8 cellular contexts compared by ENCODE assay signal in the genomic region with DNA sequence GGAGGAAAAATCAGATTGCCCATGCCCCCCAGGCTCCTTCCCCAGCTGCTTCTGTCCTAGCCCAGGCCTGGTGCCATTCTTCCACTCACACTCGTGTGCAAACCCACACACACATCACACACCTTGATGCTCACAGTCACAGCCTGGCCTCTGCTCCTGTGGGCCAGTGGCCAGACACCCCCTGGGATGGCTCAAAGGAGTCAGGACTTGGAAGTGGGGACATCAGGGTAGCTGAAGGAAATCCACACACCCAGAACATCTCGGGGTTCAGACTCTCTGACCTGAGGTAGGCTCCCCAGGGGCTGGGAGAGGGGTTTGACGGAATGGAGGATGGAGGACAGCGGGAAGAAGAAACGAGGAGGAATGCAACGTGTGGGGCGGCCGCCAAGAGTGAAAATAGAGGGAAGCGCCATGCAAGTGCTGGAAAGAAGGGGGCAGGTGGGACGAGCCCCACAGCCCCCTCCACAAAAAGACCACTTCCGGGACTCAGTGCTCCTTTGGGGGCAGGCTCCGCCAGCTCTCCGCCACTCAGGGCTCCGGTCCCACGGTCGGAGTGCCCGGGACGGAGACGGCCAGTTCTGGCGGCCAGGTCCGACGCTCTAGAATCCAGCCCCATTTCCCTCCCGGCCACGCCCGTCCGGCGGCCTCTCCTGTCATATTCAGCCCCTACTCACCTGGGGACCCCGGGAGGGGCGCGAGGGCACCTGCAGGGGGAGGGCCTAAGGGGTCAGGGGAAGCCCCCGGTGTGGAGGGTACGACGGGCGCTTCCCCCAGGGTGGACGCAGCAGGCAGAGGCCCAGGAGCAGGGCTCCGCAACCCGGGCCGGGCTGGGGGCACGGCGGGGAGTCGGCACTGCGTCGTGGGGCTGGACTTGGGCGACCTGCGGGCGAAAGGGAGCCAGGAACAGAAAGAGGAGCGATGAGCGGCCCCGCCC. TPM values are rescaled to one million over a fixed set of nuclear protein-coding genes. Genes with fewer than 3 reads are reported as not detected.
DNase-seq lines count a peak whose midpoint lies in the region; ATAC-seq and TF ChIP-seq lines count a peak whose summit lies in the region.
"Not testable (repeated sequence)": the region's sequence is repeated elsewhere in the genome, so short reads cannot be mapped to it uniquely, and the experiment has no call there.

No MANE protein-coding gene starts in this region.

- H3K36me3 Mint-ChIP-seq in activated CD8-positive, alpha-beta T cell treated with anti-CD3 and anti-CD28 coated beads, Interleukin-2, amount 10 ng/mL, durations not matched to agents 7 days and 5 days (ENCODE audit: low read depth): not testable (repeated sequence)

- H3K4me3 ChIP-seq in GM12865 (ENCODE audit: low read depth, low read length): peak overlapping the region; percentile 96
- H3K4me3 ChIP-seq in HAP-1: peak overlapping the region; percentile 98
- peak overlapping the region; percentile 91 for H3K4me3 ChIP-seq in Loucy (ENCODE audit: low read length, poor library complexity, severe bottlenecking)
- peak overlapping the region; percentile 73 to 79 for H3K4me3 ChIP-seq in duodenal mucosa (ENCODE audit: low read depth in 1 of 2, low read length in 2 of 2)
- peak overlapping the region; percentile 87 for H3K4me3 ChIP-seq in iPS-18c (ENCODE audit: insufficient read depth, low read depth, low read length)
- peak overlapping the region; percentile 51 to 72 for H3K4me3 ChIP-seq in neutrophil (ENCODE audit: low read depth in 1 of 2, low read length in 1 of 2)
- H3K4me3 ChIP-seq in transverse colon: peak overlapping the region; percentile 63 to 96 (median 64)

- H3K4me1 Mint-ChIP-seq in activated CD8-positive, alpha-beta T cell treated with anti-CD3 and anti-CD28 coated beads, Interleukin-2, amount 10 ng/mL, durations not matched to agents 7 days and 5 days (ENCODE audit: low read depth): peaks cover 12% of the 10 kb centered on the region

- not testable (repeated sequence) for H3K4me1 ChIP-seq in HAP-1; Loucy (ENCODE audit: insufficient read depth, low read length, poor library complexity, severe bottlenecking)
- H3K4me1 ChIP-seq in duodenal mucosa (ENCODE audit: control insufficient read depth in 1 of 2, insufficient read depth in 2 of 2, low read length in 2 of 2) (peaks cover 0 to 14% of the 10 kb centered on the region in 2 donors), neutrophil (ENCODE audit: control insufficient read depth in 1 of 2, insufficient read depth in 1 of 2, low read depth in 1 of 2, low read length in 1 of 2) (peaks cover 5 to 14% of the 10 kb centered on the region in 2 experiments), transverse colon (peaks cover 0 to 12% (median 8%) of the 10 kb centered on the region in 4 donors)

- not testable (repeated sequence) for H3F3A ChIP-seq in Loucy (ENCODE audit: low read depth)

- in situ Hi-C loops in HAP-1 (cut with MboI; ENCODE audit: low sequenced_read_pairs): not testable (repeated sequence)
- in situ Hi-C loops in transverse colon (cut with MboI; ENCODE audit: low pct_ligation_motif_present in 1 of 4, low pct_unique_long_range_greater_than_20kb in 1 of 4, low sequenced_read_pairs in 3 of 4): loop anchor here in 1 of 4 donors (10.0 kb wide), 1 partner anchor 57 kb away; no protein-coding TSS in a partner anchor

- H3K9me3 Mint-ChIP-seq in activated CD8-positive, alpha-beta T cell treated with anti-CD3 and anti-CD28 coated beads, Interleukin-2, amount 10 ng/mL, durations not matched to agents 7 days and 5 days (ENCODE audit: insufficient read depth): not testable (repeated sequence)

- POLR2A ChIA-PET in activated CD8-positive, alpha-beta T cell treated with anti-CD3 and anti-CD28 coated beads, Interleukin-2, amount 10 ng/mL, durations not matched to agents 7 days and 5 days (lab: Charles Lee): interaction anchor here (1.4 kb wide), 1 partner anchor 65 kb away, joined by 3 read pairs; no protein-coding TSS in a partner anchor

- H2AFZ ChIP-seq in Loucy (ENCODE audit: low read length): peak overlapping the region; percentile 99

- WGBS in transverse colon (ENCODE audit: low coverage in 1 of 2), 2 donors: 3 to 7% methylated on average over 4 to 38 of the region's 49 CpGs

- H3K4me3 Mint-ChIP-seq in activated CD8-positive, alpha-beta T cell treated with anti-CD3 and anti-CD28 coated beads, Interleukin-2, amount 10 ng/mL, durations not matched to agents 7 days and 5 days: peak overlapping the region; percentile 79

- not testable (repeated sequence) for H3K79me2 ChIP-seq in Loucy (ENCODE audit: insufficient read depth, low read length)

- H3K9ac ChIP-seq in Loucy (ENCODE audit: low read depth, low read length, poor library complexity, severe bottlenecking) (peak overlapping the region; percentile 73), duodenal mucosa (ENCODE audit: low read depth in 1 of 2, low read length in 2 of 2) (peak overlapping the region; percentile 63 to 70)

- not testable (repeated sequence) for H4K20me1 ChIP-seq in Loucy (ENCODE audit: insufficient read depth, low read length, poor library complexity, severe bottlenecking)

- not testable (repeated sequence) for H3K27ac ChIP-seq in duodenal mucosa (ENCODE audit: low read depth, low read length); neutrophil
- H3K27ac ChIP-seq in transverse colon: peak overlapping the region; percentile 66 to 84 (median 77)

- peak overlapping the region; percentile 63 for H3K27ac Mint-ChIP-seq in activated CD8-positive, alpha-beta T cell treated with anti-CD3 and anti-CD28 coated beads, Interleukin-2, amount 10 ng/mL, durations not matched to agents 7 days and 5 days

- intact Hi-C loops in transverse colon (cut with DNase I; ENCODE audit: low total_unique reads): loop anchor here (10.0 kb wide), 1 partner anchor 67 kb away; no protein-coding TSS in a partner anchor

- not testable (repeated sequence) for H3K9me2 ChIP-seq in Loucy (replicated peaks; ENCODE audit: low read depth, low read length)

- H3K9me3 ChIP-seq in HAP-1: peaks cover 15% of the 10 kb centered on the region; the same call in 1 of the 2 replicates
- H3K9me3 ChIP-seq in Loucy (ENCODE audit: insufficient read depth, low read depth, low read length); duodenal mucosa (ENCODE audit: control insufficient read depth in 1 of 2, low read length in 2 of 2); iPS-18c (ENCODE audit: control insufficient read depth, insufficient read depth, low read length); neutrophil; transverse colon: not testable (repeated sequence)

- DNase-seq in GM12865 (ENCODE audit: low read depth) (peak; percentile 16), HAP-1 (ENCODE audit: low spot score in 2 of 2) (peak in 1 of 2 experiments; percentile 55)
- DNase-seq in activated CD8-positive, alpha-beta T cell treated with anti-CD3 and anti-CD28 coated beads, Interleukin-2, amount 10 ng/mL, durations not matched to agents 7 days and 5 days; transverse colon: not testable (repeated sequence)

- peak; percentile 65 for TF ChIP-seq POLR2A in transverse colon (IDR thresholded peaks at IDR 0.05)

- CTCF ChIA-PET in activated CD8-positive, alpha-beta T cell treated with anti-CD3 and anti-CD28 coated beads, Interleukin-2, amount 10 ng/mL, durations not matched to agents 7 days and 5 days (lab: Charles Lee): interaction anchor here (1.6 to 2.0 kb wide), 2 partner anchors 10 to 64 kb away, joined by 4 to 7 read pairs; no protein-coding TSS in a partner anchor

- not testable (repeated sequence) for ATAC-seq in activated CD8-positive, alpha-beta T cell treated with anti-CD3 and anti-CD28 coated beads, Interleukin-2, amount 10 ng/mL, durations not matched to agents 7 days and 5 days

- peak overlapping the region; percentile 97 for H3K4me2 ChIP-seq in Loucy (ENCODE audit: low read depth, low read length, poor library complexity, severe bottlenecking)

- not testable (repeated sequence) for TF ChIP-seq CTCF in GM12865 (IDR thresholded peaks at IDR 0.05; ENCODE audit: insufficient read depth, low read depth, low read length, missing control alignments); Loucy (conservative IDR thresholded peaks at IDR 0.05; ENCODE audit: low read length); neutrophil (IDR thresholded peaks at IDR 0.05); transverse colon (IDR thresholded peaks at IDR 0.05)

- peaks cover 28% of the 10 kb centered on the region for H3K27me3 Mint-ChIP-seq in activated CD8-positive, alpha-beta T cell treated with anti-CD3 and anti-CD28 coated beads, Interleukin-2, amount 10 ng/mL, durations not matched to agents 7 days and 5 days (ENCODE audit: low read depth)

- not testable (repeated sequence) for TF ChIP-seq EP300 in transverse colon (IDR thresholded peaks at IDR 0.05; ENCODE audit: low read depth)

- H3K36me3 ChIP-seq in HAP-1 (replicated peaks); Loucy (ENCODE audit: insufficient read depth, low read length); duodenal mucosa (ENCODE audit: control insufficient read depth in 1 of 2, insufficient read depth in 2 of 2, low read length in 2 of 2); neutrophil; transverse colon: not testable (repeated sequence)

- H3K27me3 ChIP-seq in HAP-1 (ENCODE audit: low read depth); Loucy (ENCODE audit: insufficient read depth, low read length, poor library complexity, severe bottlenecking); duodenal mucosa (ENCODE audit: control insufficient read depth in 1 of 2, insufficient read depth in 2 of 2, low read length in 2 of 2); transverse colon: not testable (repeated sequence)
- peaks cover 32% of the 10 kb centered on the region for H3K27me3 ChIP-seq in neutrophil

RNA-seq across cellular contexts. Expression of gene CSPG4, which starts 25.3 kb away (rescaled TPM):
- total RNA-seq in activated CD8-positive, alpha-beta T cell treated with anti-CD3 and anti-CD28 coated beads, Interleukin-2, amount 10 ng/mL, durations not matched to agents 7 days and 5 days: not detected
- total RNA-seq in transverse colon: 10 to 100 TPM; 11.2 to 60.9 (median 31.3) TPM

Comparison
In these comparisons a context has a peak if more than half of its experiments do, and no peak if none do; other contexts are left out.
1. RNA of gene CSPG4, which starts 25.3 kb away (total RNA-seq): 11.2 to 60.9 TPM in transverse colon; not detected in activated CD8-positive, alpha-beta T cell treated with anti-CD3 and anti-CD28 coated beads, Interleukin-2, amount 10 ng/mL, durations not matched to agents 7 days and 5 days; every median in the first group is over 10 times any median in the second.
2. Peak in every context shown above with its lines, with median percentiles within 50 percentile points of each other: H3K4me3 ChIP-seq.